ENCODE assay signal across 12 cellular contexts in the genomic region with DNA sequence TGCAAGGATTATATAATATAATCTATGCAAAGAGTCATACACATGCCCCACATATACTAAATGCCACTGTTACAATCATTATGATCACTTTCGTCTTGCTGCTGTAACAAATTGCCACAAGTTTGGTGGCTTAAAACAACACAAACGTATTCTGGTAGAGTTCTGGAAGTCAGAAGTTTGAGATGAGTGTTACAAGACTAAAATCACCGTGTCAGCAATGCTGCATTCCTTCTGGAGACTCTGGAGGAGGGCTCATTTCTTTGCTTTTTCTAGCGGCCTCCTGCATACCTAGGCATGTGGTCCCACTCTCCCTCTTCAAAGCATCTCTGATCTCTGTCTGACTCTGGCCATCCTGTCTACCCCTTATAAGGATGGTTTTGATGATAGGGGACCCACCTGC. TPM values are rescaled to one million over a fixed set of nuclear protein-coding genes. Genes with fewer than 3 reads are reported as not detected.
DNase-seq lines count a peak whose midpoint lies in the region; ATAC-seq and TF ChIP-seq lines count a peak whose summit lies in the region.
"Had no signal": no experiment of that assay in that cellular context is flagged by ENCODE, and none has a peak within 500 bp of the region (broad histone marks: within the 10 kb centered on the region; RNA-seq: fewer than 3 reads in every experiment).

No MANE protein-coding gene starts in this region.

- H3K9ac ChIP-seq in HCT116 (ENCODE audit: low read length) = peak overlapping the region; percentile 88; the same call in 1 of the 2 replicates

- peaks cover 28% of the 10 kb centered on the region for H3K79me2 ChIP-seq in HCT116 (ENCODE audit: insufficient read depth, low read length)

- peak overlapping the region; percentile 85 for H3K27ac Mint-ChIP-seq in CD4-positive, alpha-beta T cell
- peak overlapping the region; percentile 92 to 99 for H3K27ac Mint-ChIP-seq in activated naive CD4-positive, alpha-beta T cell treated with anti-CD3 and anti-CD28 coated beads, Interleukin-2, amount 50 U/mL, for 72 hours
- peak overlapping the region; percentile 95 to 97 for H3K27ac Mint-ChIP-seq in natural killer cell treated with Interleukin-12 subunit alpha and Interleukin-12 subunit beta and Interleukin-15 and Interleukin-18, amount 100 ng/mL, for 72 hours

- H3K27me3 Mint-ChIP-seq in CD4-positive, alpha-beta T cell = no peaks in the 10 kb centered on the region
- no peaks in the 10 kb centered on the region for H3K27me3 Mint-ChIP-seq in natural killer cell treated with Interleukin-12 subunit alpha and Interleukin-12 subunit beta and Interleukin-15 and Interleukin-18, amount 100 ng/mL, for 72 hours

- H2AFZ ChIP-seq in HCT116 (ENCODE audit: low read depth, low read length, poor library complexity, severe bottlenecking) = no peak overlapping the region

- ATAC-seq in CD4-positive, alpha-beta T cell (ENCODE audit: poor library complexity) = no peak
- ATAC-seq in HCT116 = no peak
- ATAC-seq in activated naive CD4-positive, alpha-beta T cell treated with anti-CD3 and anti-CD28 coated beads, Interleukin-2, amount 50 U/mL, for 72 hours = no peak
- no peak for ATAC-seq in natural killer cell treated with Interleukin-12 subunit alpha and Interleukin-12 subunit beta and Interleukin-15 and Interleukin-18, amount 100 ng/mL, for 72 hours

- BruUV-seq in HCT116 (replicated peaks; lab: Mats Ljungman, UMichigan) = no TSS peak

- peaks cover 28% of the 10 kb centered on the region for H3K36me3 Mint-ChIP-seq in CD4-positive, alpha-beta T cell (ENCODE audit: low read depth)
- H3K36me3 Mint-ChIP-seq in activated naive CD4-positive, alpha-beta T cell treated with anti-CD3 and anti-CD28 coated beads, Interleukin-2, amount 50 U/mL, for 72 hours = peaks cover 20 to 22% of the 10 kb centered on the region in 2 donors
- peaks cover 7% of the 10 kb centered on the region for H3K36me3 Mint-ChIP-seq in natural killer cell treated with Interleukin-12 subunit alpha and Interleukin-12 subunit beta and Interleukin-15 and Interleukin-18, amount 100 ng/mL, for 72 hours

- H4K20me1 ChIP-seq in HCT116 (ENCODE audit: insufficient read depth) = no peaks in the 10 kb centered on the region

- RAD21 ChIA-PET in HCT116 (lab: Charles Lee; ENCODE audit: low non-redundant PET in 1 of 2, low total read pairs in 2 of 2, uncharacterized antibody in 2 of 2, unreplicated experiment in 2 of 2) = no interaction called here

- no peaks in the 10 kb centered on the region for H3K9me3 ChIP-seq in CD4-positive, alpha-beta T cell (ENCODE audit: control insufficient read depth, low read length)
- H3K9me3 ChIP-seq in HCT116 (ENCODE audit: control insufficient read depth in 1 of 2, insufficient read depth in 1 of 2, low read depth in 1 of 2, low read length in 2 of 2) = no peaks in the 10 kb centered on the region
- H3K9me3 ChIP-seq in BE2C = no peaks in the 10 kb centered on the region
- H3K9me3 ChIP-seq: lower lobe of right lung had no signal

- H3K9me2 ChIP-seq in HCT116 (ENCODE audit: insufficient read depth) = no peaks in the 10 kb centered on the region

- POLR2A ChIA-PET in CD4-positive, alpha-beta T cell (lab: Charles Lee) = interaction anchor here (1.3 to 3.4 kb wide), 7 partner anchors 23 to 1198 kb away, joined by 4 to 41 read pairs (median 11); a partner anchor contains a TSS
- POLR2A ChIA-PET in HCT116 (lab: Charles Lee) = no interaction called here

- H3K27me3 ChIP-seq in CD4-positive, alpha-beta T cell (ENCODE audit: control insufficient read depth, insufficient read depth, low read length) = no peaks in the 10 kb centered on the region
- no peaks in the 10 kb centered on the region for H3K27me3 ChIP-seq in HCT116 (ENCODE audit: insufficient read depth, low read length)
- no peaks in the 10 kb centered on the region for H3K27me3 ChIP-seq in BE2C

- peaks cover 3 to 16% of the 10 kb centered on the region in 2 experiments; a peak in 3 of 4 replicates for H3K4me1 ChIP-seq in HCT116 (ENCODE audit: control insufficient read depth in 1 of 2, insufficient read depth in 2 of 2, low read length in 2 of 2)
- no peaks in the 10 kb centered on the region for H3K4me1 ChIP-seq in BE2C

- H3K9me3 Mint-ChIP-seq in CD4-positive, alpha-beta T cell = peaks cover 2% of the 10 kb centered on the region
- H3K9me3 Mint-ChIP-seq in activated naive CD4-positive, alpha-beta T cell treated with anti-CD3 and anti-CD28 coated beads, Interleukin-2, amount 50 U/mL, for 72 hours = no peaks in the 10 kb centered on the region
- H3K9me3 Mint-ChIP-seq in natural killer cell treated with Interleukin-12 subunit alpha and Interleukin-12 subunit beta and Interleukin-15 and Interleukin-18, amount 100 ng/mL, for 72 hours = no peaks in the 10 kb centered on the region

- TF ChIP-seq POLR2A in HCT116 (IDR thresholded peaks at IDR 0.05; ENCODE audit: borderline replicate concordance, extremely low read depth, insufficient read depth, insufficient read length) = no peak

- H3K27ac ChIP-seq in CD4-positive, alpha-beta T cell (ENCODE audit: low read depth, low read length) = no peak overlapping the region
- H3K27ac ChIP-seq in HCT116 (ENCODE audit: low read depth, low read length) = peak overlapping the region; percentile 60; the same call in 1 of the 2 replicates

- H3K4me3 Mint-ChIP-seq in CD4-positive, alpha-beta T cell = peak overlapping the region; percentile 87
- peak overlapping the region; percentile 100 for H3K4me3 Mint-ChIP-seq in natural killer cell treated with Interleukin-12 subunit alpha and Interleukin-12 subunit beta and Interleukin-15 and Interleukin-18, amount 100 ng/mL, for 72 hours

- H3K4me2 ChIP-seq in HCT116 (ENCODE audit: low read length) = peak overlapping the region; percentile 87

- DNase-seq in CD4-positive, alpha-beta T cell = no peak
- DNase-seq in HCT116 (ENCODE audit: low read depth, low spot score) (no peak), COLO829 (ENCODE audit: low spot score) (no peak), BE2C (no peak), A172 (ENCODE audit: low spot score) (no peak)
- DNase-seq in activated naive CD4-positive, alpha-beta T cell treated with anti-CD3 and anti-CD28 coated beads, Interleukin-2, amount 50 U/mL, for 72 hours (ENCODE audit: low spot score in 2 of 2) = no peak
- no peak for DNase-seq in natural killer cell treated with Interleukin-12 subunit alpha and Interleukin-12 subunit beta and Interleukin-15 and Interleukin-18, amount 100 ng/mL, for 72 hours (ENCODE audit: low spot score)
- DNase-seq: activated CD8-positive, alpha-beta memory T cell treated with anti-CD3 and anti-CD28 coated beads for 24 hours; lower lobe of right lung; NCI-H1694; NCI-H82 had no signal

- CTCF ChIA-PET in CD4-positive, alpha-beta T cell (lab: Charles Lee) = no interaction called here
- CTCF ChIA-PET in HCT116 (lab: Charles Lee) = interaction anchor here (3.2 kb wide), 1 partner anchor 131 kb away, joined by 14 read pairs; no protein-coding TSS in a partner anchor

- intact Hi-C loops in CD4-positive, alpha-beta T cell (cut with DNase I, micrococcal nuclease) = loop anchor here (2.0 to 10.0 kb wide), 6 partner anchors 217 to 765 kb away; a partner anchor contains a TSS
- intact Hi-C loops in HCT116 (cut with micrococcal nuclease) = loop anchor here (2.0 kb wide), 1 partner anchor 141 kb away; no protein-coding TSS in a partner anchor

- H3K4me3 ChIP-seq in HCT116 (replicated peaks in 1 of 2; ENCODE audit: low read depth in 1 of 2, low read length in 2 of 2) (peak overlapping the region; percentile 70 to 98), BE2C (ENCODE audit: low read depth, low read length) (no peak overlapping the region)

- no peak for TF ChIP-seq CTCF in CD4-positive, alpha-beta T cell (IDR thresholded peaks at IDR 0.05)
- no peak for TF ChIP-seq CTCF in HCT116 (IDR thresholded peaks at IDR 0.05 in 2 of 3, conservative IDR thresholded peaks at IDR 0.05 in 1 of 3; ENCODE audit: borderline replicate concordance in 1 of 3, insufficient read depth in 1 of 3, low read depth in 2 of 3, low read length in 2 of 3)
- no peak for TF ChIP-seq CTCF in BE2C (IDR thresholded peaks at IDR 0.05; ENCODE audit: low read depth, low read length)

- peaks cover 3 to 6% of the 10 kb centered on the region in 2 experiments; a peak in 3 of 4 replicates for H3K36me3 ChIP-seq in HCT116 (ENCODE audit: control insufficient read depth in 1 of 2, insufficient read depth in 2 of 2, low read length in 2 of 2)
- no peaks in the 10 kb centered on the region for H3K36me3 ChIP-seq in BE2C

- no peak for TF ChIP-seq RAD21 in HCT116 (IDR thresholded peaks at IDR 0.05; ENCODE audit: low read depth)

- H3K4me1 Mint-ChIP-seq in CD4-positive, alpha-beta T cell (ENCODE audit: low read depth) = peaks cover 50% of the 10 kb centered on the region
- peaks cover 32 to 35% of the 10 kb centered on the region in 2 donors for H3K4me1 Mint-ChIP-seq in natural killer cell treated with Interleukin-12 subunit alpha and Interleukin-12 subunit beta and Interleukin-15 and Interleukin-18, amount 100 ng/mL, for 72 hours (ENCODE audit: low read depth in 2 of 2)

TF ChIP-seq in HCT116, 20 proteins besides CTCF, POLR2A, EP300 and RAD21 (continues in another document):
- TF ChIP-seq POLR2AphosphoS5 (IDR thresholded peaks at IDR 0.05; ENCODE audit: low read depth, low read length) (no peak), ZNF274 (IDR thresholded peaks at IDR 0.05; ENCODE audit: low read depth, low read length) (no peak), JUND (IDR thresholded peaks at IDR 0.05) (no peak), SIN3A (IDR thresholded peaks at IDR 0.05; ENCODE audit: low read depth) (no peak)
- TF ChIP-seq, protein P1, sequence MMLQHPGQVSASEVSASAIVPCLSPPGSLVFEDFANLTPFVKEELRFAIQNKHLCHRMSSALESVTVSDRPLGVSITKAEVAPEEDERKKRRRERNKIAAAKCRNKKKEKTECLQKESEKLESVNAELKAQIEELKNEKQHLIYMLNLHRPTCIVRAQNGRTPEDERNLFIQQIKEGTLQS (IDR thresholded peaks at IDR 0.05) = no peak

RNA-seq across cellular contexts. Expression of a gene that starts 1.4 kb away (rescaled TPM):
- total RNA-seq in CD4-positive, alpha-beta T cell = 10 to 100 TPM; 32.9 to 37.5 TPM
- total RNA-seq in HCT116 (2021; ENCODE audit: unreplicated experiment) = 15.6 TPM
- polyA plus RNA-seq in HCT116 (2012) = 10.5 and 14.8 TPM in 2 replicates
- total RNA-seq in activated naive CD4-positive, alpha-beta T cell treated with anti-CD3 and anti-CD28 coated beads, Interleukin-2, amount 50 U/mL, for 72 hours = 10 to 100 TPM; 19.8 to 23.3 TPM
- 10 to 100 TPM; 21.7 to 27.0 TPM for total RNA-seq in natural killer cell treated with Interleukin-12 subunit alpha and Interleukin-12 subunit beta and Interleukin-15 and Interleukin-18, amount 100 ng/mL, for 72 hours
- polyA plus RNA-seq in BE2C (2012; ENCODE audit: insufficient read depth, insufficient read length, low read depth) = 16.8 TPM
- 9.8 and 22.1 TPM in 2 replicates for total RNA-seq in A172 (2014; rRNA removed; shearing (Covaris generic))

RNA-seq across cellular contexts. Expression of a gene that starts 24.7 kb away (rescaled TPM):
- under 1 TPM in 1 of 2 experiments, not detected in 1; 0.14 TPM for total RNA-seq in CD4-positive, alpha-beta T cell
- 0.20 TPM for total RNA-seq in HCT116 (2021; ENCODE audit: unreplicated experiment)
- polyA plus RNA-seq in HCT116 (2012) = 0.03 and 0.04 TPM in 2 replicates
- under 1 TPM in 1 of 2 donors, not detected in 1; 0.56 TPM for total RNA-seq in activated naive CD4-positive, alpha-beta T cell treated with anti-CD3 and anti-CD28 coated beads, Interleukin-2, amount 50 U/mL, for 72 hours
- total RNA-seq in natural killer cell treated with Interleukin-12 subunit alpha and Interleukin-12 subunit beta and Interleukin-15 and Interleukin-18, amount 100 ng/mL, for 72 hours = under 1 TPM in 1 of 2 donors, not detected in 1; 0.93 TPM
- not detected for polyA plus RNA-seq in BE2C (2012; ENCODE audit: insufficient read depth, insufficient read length, low read depth)
- total RNA-seq in A172 (2014; rRNA removed; shearing (Covaris generic)) = not detected in 2 replicates
- total RNA-seq: H1, lower lobe of right lung had no signal
- polyA plus RNA-seq: H1 had no signal
